In genomic region chr17:78001182-78001581, GRCh38 we compare ENCODE assay signal across 15 cellular contexts. TPM values are rescaled to one million over a fixed set of nuclear protein-coding genes. Genes with fewer than 3 reads are reported as not detected.
DNase-seq lines count a peak whose midpoint lies in the region; ATAC-seq and TF ChIP-seq lines count a peak whose summit lies in the region.
"Had no signal": no experiment of that assay in that cellular context is flagged by ENCODE, and none has a peak within 500 bp of the region (broad histone marks: within the 10 kb centered on the region; RNA-seq: fewer than 3 reads in every experiment).

No MANE protein-coding gene starts in this region.

- DNase-seq in left ventricle myocardium inferior: no peak
- no peak for DNase-seq in cardiac septum (ENCODE audit: low spot score)
- peak; percentile 48 for DNase-seq in NCI-H510A (lab: John Stamatoyannopoulos, UW)
- peak; percentile 17 to 53 for DNase-seq in dermis microvascular lymphatic vessel endothelial cell (ENCODE audit: low read depth in 2 of 2)
- DNase-seq in left lung: no peak
- no peak for DNase-seq in iPS-NIHi11 (ENCODE audit: low spot score)
- DNase-seq: adrenal gland; COR-L47; gastrocnemius medialis; NCI-H1694; NK-92 treated with Interleukin-12 subunit alpha and Interleukin-12 subunit beta, amount 100 ng/mL, for 24 hours; stimulated activated CD4-positive, alpha-beta T cell treated with anti-CD3 and anti-CD28 coated beads, Interleukin-2, amount 100 ng/mL, for 48 hours had no signal

- ATAC-seq in HG02973 (IDR thresholded peaks at IDR 0.05; ENCODE audit: unreplicated experiment) (no peak), left lung (no peak), HG02970 (IDR thresholded peaks at IDR 0.05; ENCODE audit: low FRiP score, unreplicated experiment) (no peak)
- ATAC-seq: left lobe of liver had no signal

- H3K4me3 ChIP-seq in left ventricle myocardium inferior (no peak overlapping the region), left lung (no peak overlapping the region)
- H3K4me3 ChIP-seq: adrenal gland, gastrocnemius medialis had no signal

- H3K27ac ChIP-seq in left ventricle myocardium inferior (replicated peaks) (peak overlapping the region; percentile 44), left lung (no peak overlapping the region)
- H3K27ac ChIP-seq: adrenal gland had no signal

- H3K4me1 ChIP-seq in left ventricle myocardium inferior (peaks cover 73% of the 10 kb centered on the region), left lung (peaks cover 0 to 26% of the 10 kb centered on the region in 2 donors)

- intact Hi-C loops in left ventricle myocardium inferior (cut with micrococcal nuclease): no loop called here
- intact Hi-C loops in cardiac septum (cut with DNase I): no loop called here
- intact Hi-C loops in left lung (cut with DNase I): no loop called here

- TF ChIP-seq CTCF in left ventricle myocardium inferior (IDR thresholded peaks at IDR 0.05; ENCODE audit: borderline replicate concordance) (no peak), left lung (IDR thresholded peaks at IDR 0.05) (no peak)

- no peaks in the 10 kb centered on the region for H3K27me3 ChIP-seq in left ventricle myocardium inferior (ENCODE audit: low read depth)
- H3K27me3 ChIP-seq in left lung: no peaks in the 10 kb centered on the region
- H3K27me3 ChIP-seq: adrenal gland, gastrocnemius medialis had no signal

- H3K36me3 ChIP-seq in left ventricle myocardium inferior: no peaks in the 10 kb centered on the region
- no peaks in the 10 kb centered on the region for H3K36me3 ChIP-seq in left lung
- H3K36me3 ChIP-seq: adrenal gland, gastrocnemius medialis had no signal

- H3K9me3 ChIP-seq in left ventricle myocardium inferior (replicated peaks): no peaks in the 10 kb centered on the region
- no peaks in the 10 kb centered on the region for H3K9me3 ChIP-seq in left lung
- H3K9me3 ChIP-seq: adrenal gland, gastrocnemius medialis had no signal

RNA-seq across cellular contexts. Expression of gene TNRC6C, which starts 42.7 kb away (rescaled TPM):
- 19.7 TPM for total RNA-seq in left ventricle myocardium inferior
- total RNA-seq in cardiac septum: 17.8 TPM
- 5.5 and 7.2 TPM in 2 replicates for total RNA-seq in dermis microvascular lymphatic vessel endothelial cell
- 10 to 100 TPM; 14.0 to 18.8 TPM for total RNA-seq in left lung

Comparison
In these comparisons a context has a peak if more than half of its experiments do, and no peak if none do; other contexts are left out.
1. DNase-seq: peak in NCI-H510A (single experiment) and dermis microvascular lymphatic vessel endothelial cell (2 of 2); none in left ventricle myocardium inferior (single experiment), cardiac septum (single experiment), left lung (0 of 2) and iPS-NIHi11 (single experiment).